ENCODE assay signal across 17 cellular contexts in genomic region chr10:21499580-21499909, GRCh38. TPM values are rescaled to one million over a fixed set of nuclear protein-coding genes. Genes with fewer than 3 reads are reported as not detected.
DNase-seq lines count a peak whose midpoint lies in the region; ATAC-seq and TF ChIP-seq lines count a peak whose summit lies in the region.
"Had no signal": no experiment of that assay in that cellular context is flagged by ENCODE, and none has a peak within 500 bp of the region (broad histone marks: within the 10 kb centered on the region; RNA-seq: fewer than 3 reads in every experiment).

No MANE protein-coding gene starts in this region.

- H3K27me3 ChIP-seq in iPS-20b (ENCODE audit: insufficient read depth, low read length) (peaks cover 51% of the 10 kb centered on the region), trophoblast cell (ENCODE audit: insufficient read depth, low read length) (no peaks in the 10 kb centered on the region)
- H3K27me3 ChIP-seq: vagina had no signal

- no peak overlapping the region for H2AK5ac ChIP-seq in trophoblast cell (ENCODE audit: low read length)

- H4K12ac ChIP-seq in trophoblast cell (ENCODE audit: low read depth, low read length) = peak overlapping the region; percentile 6

- H3K9me3 Mint-ChIP-seq in WTC11 = no peaks in the 10 kb centered on the region
- H3K9me3 Mint-ChIP-seq in activated naive CD8-positive, alpha-beta T cell treated with anti-CD3 and anti-CD28 coated beads for 36 hours = peaks cover 2% of the 10 kb centered on the region
- H3K9me3 Mint-ChIP-seq: natural killer cell had no signal

- peak overlapping the region; percentile 94 for H3K14ac ChIP-seq in trophoblast cell (ENCODE audit: low read length)

- CTCF ChIA-PET in WTC11 (lab: Charles Lee) = interaction anchor here (0.6 to 5.9 kb wide), 3 partner anchors 9 to 232 kb away, joined by 3 to 84 read pairs (median 4); no protein-coding TSS in a partner anchor

- H3K9me3 ChIP-seq in ES-I3 (ENCODE audit: control insufficient read depth, insufficient read depth, low read length) = no peaks in the 10 kb centered on the region
- H3K9me3 ChIP-seq in iPS-20b (ENCODE audit: insufficient read depth, low read depth, low read length) = no peaks in the 10 kb centered on the region
- no peaks in the 10 kb centered on the region for H3K9me3 ChIP-seq in trophoblast cell (ENCODE audit: insufficient read depth, low read depth, low read length)
- H3K9me3 ChIP-seq: vagina had no signal

- no peak for DNase-seq in WTC11 (ENCODE audit: low spot score)
- DNase-seq in trophoblast cell = no peak
- DNase-seq in OCI-M2 (lab: John Stamatoyannopoulos, UW; ENCODE audit: unreplicated experiment) = no peak
- DNase-seq in kidney glomerular epithelial cell (lab: John Stamatoyannopoulos, UW) = no peak
- DNase-seq in activated naive CD8-positive, alpha-beta T cell treated with anti-CD3 and anti-CD28 coated beads for 36 hours = no peak
- DNase-seq: activated CD8-positive, alpha-beta memory T cell treated with anti-CD3 and anti-CD28 coated beads, Interleukin-2, amount 10 ng/mL, durations not matched to agents 7 days and 5 days; activated naive CD4-positive, alpha-beta T cell; effector CD8-positive, alpha-beta T cell; MM.1S; natural killer cell; NCI-H2081; NCI-H526 had no signal

- no peaks in the 10 kb centered on the region for H3K36me3 ChIP-seq in ES-I3 (ENCODE audit: insufficient read depth, low read length)
- H3K36me3 ChIP-seq in iPS-20b (ENCODE audit: insufficient read depth, low read depth, low read length) = no peaks in the 10 kb centered on the region
- no peaks in the 10 kb centered on the region for H3K36me3 ChIP-seq in trophoblast cell (ENCODE audit: control insufficient read depth in 1 of 2, insufficient read depth in 2 of 2, low read length in 2 of 2)
- H3K36me3 ChIP-seq: vagina had no signal

- H3K79me2 ChIP-seq in trophoblast cell (ENCODE audit: control insufficient read depth, insufficient read depth, low read length, poor library complexity) = peaks cover 24% of the 10 kb centered on the region

- H3K4me1 ChIP-seq in ES-I3 (ENCODE audit: insufficient read depth, low read length) (peaks cover 44% of the 10 kb centered on the region), iPS-20b (ENCODE audit: insufficient read depth, low read length) (peaks cover 45% of the 10 kb centered on the region), trophoblast cell (ENCODE audit: control insufficient read depth in 1 of 2, insufficient read depth in 2 of 2, low read length in 2 of 2) (peaks cover 12 to 14% of the 10 kb centered on the region in 2 experiments)

- H3K4me3 ChIP-seq in iPS-20b (ENCODE audit: low read length) (peak overlapping the region; percentile 68), trophoblast cell (ENCODE audit: low read depth, low read length) (peak overlapping the region; percentile 61)

- POLR2A ChIA-PET in WTC11 (lab: Charles Lee) = interaction anchor here (0.7 to 6.1 kb wide), 7 partner anchors 9 to 841 kb away, joined by 3 to 103 read pairs (median 3); partner anchors contain the start of gene SKIDA1

- H3K27ac ChIP-seq in iPS-20b (ENCODE audit: low read length) (no peak overlapping the region), trophoblast cell (ENCODE audit: low read depth, low read length) (no peak overlapping the region)
- H3K27ac ChIP-seq: vagina, VCaP had no signal

- no peaks in the 10 kb centered on the region for H3K36me3 Mint-ChIP-seq in WTC11
- H3K36me3 Mint-ChIP-seq in activated naive CD8-positive, alpha-beta T cell treated with anti-CD3 and anti-CD28 coated beads for 36 hours = no peaks in the 10 kb centered on the region
- H3K36me3 Mint-ChIP-seq: activated CD8-positive, alpha-beta memory T cell treated with anti-CD3 and anti-CD28 coated beads, Interleukin-2, amount 10 ng/mL, durations not matched to agents 7 days and 5 days; natural killer cell had no signal

- peak overlapping the region; percentile 71 for H2BK5ac ChIP-seq in trophoblast cell (ENCODE audit: low read depth, low read length, poor library complexity)

- H3K27ac Mint-ChIP-seq in WTC11 = no peak overlapping the region
- no peak overlapping the region for H3K27ac Mint-ChIP-seq in activated naive CD8-positive, alpha-beta T cell treated with anti-CD3 and anti-CD28 coated beads for 36 hours
- H3K27ac Mint-ChIP-seq: activated CD8-positive, alpha-beta memory T cell treated with anti-CD3 and anti-CD28 coated beads, Interleukin-2, amount 10 ng/mL, durations not matched to agents 7 days and 5 days; natural killer cell had no signal

- ATAC-seq in WTC11 (no peak), HG02678 (IDR thresholded peaks at IDR 0.05; ENCODE audit: unreplicated experiment) (no peak)
- ATAC-seq: activated CD8-positive, alpha-beta memory T cell treated with anti-CD3 and anti-CD28 coated beads, Interleukin-2, amount 10 ng/mL, durations not matched to agents 7 days and 5 days; natural killer cell had no signal

- H3K4me3 Mint-ChIP-seq in WTC11 = peak overlapping the region; percentile 80
- no peak overlapping the region for H3K4me3 Mint-ChIP-seq in activated naive CD8-positive, alpha-beta T cell treated with anti-CD3 and anti-CD28 coated beads for 36 hours
- H3K4me3 Mint-ChIP-seq: activated CD8-positive, alpha-beta memory T cell treated with anti-CD3 and anti-CD28 coated beads, Interleukin-2, amount 10 ng/mL, durations not matched to agents 7 days and 5 days; natural killer cell had no signal

- peak overlapping the region; percentile 88 for H2BK12ac ChIP-seq in trophoblast cell (ENCODE audit: low read length)

- no CpG with 5 or more reads among the region's 15 CpGs for WGBS in trophoblast cell (ENCODE audit: extremely low coverage, insufficient coverage, insufficient read length)

- H4K91ac ChIP-seq in trophoblast cell (ENCODE audit: low read depth, low read length) = peak overlapping the region; percentile 85

- H3K9ac ChIP-seq in ES-I3 (ENCODE audit: low read depth, low read length) (peak overlapping the region; percentile 73), iPS-20b (ENCODE audit: low read depth, low read length) (peak overlapping the region; percentile 64; the same call in 1 of the 2 replicates), trophoblast cell (ENCODE audit: low read length) (no peak overlapping the region)

- H2BK120ac ChIP-seq in trophoblast cell (ENCODE audit: insufficient read depth, low read length, poor library complexity) = peak overlapping the region; percentile 92

- no peak for TF ChIP-seq CTCF in WTC11 (IDR thresholded peaks at IDR 0.05)

- peaks cover 38% of the 10 kb centered on the region for H3K27me3 Mint-ChIP-seq in WTC11 (ENCODE audit: low read depth)
- H3K27me3 Mint-ChIP-seq in activated naive CD8-positive, alpha-beta T cell treated with anti-CD3 and anti-CD28 coated beads for 36 hours = peaks cover 80% of the 10 kb centered on the region

- H3K4me1 Mint-ChIP-seq in WTC11 = peaks cover 67% of the 10 kb centered on the region
- H3K4me1 Mint-ChIP-seq in activated naive CD8-positive, alpha-beta T cell treated with anti-CD3 and anti-CD28 coated beads for 36 hours = peaks cover 11% of the 10 kb centered on the region

- H2AFZ ChIP-seq in trophoblast cell (ENCODE audit: insufficient read depth, low read length, poor library complexity) = peak overlapping the region; percentile 96

- H3K79me1 ChIP-seq in trophoblast cell (ENCODE audit: low read length) = peaks cover 38% of the 10 kb centered on the region

- peak overlapping the region; percentile 96 for H4K8ac ChIP-seq in trophoblast cell (ENCODE audit: low read depth, low read length)

- peak overlapping the region; percentile 98 for H3K18ac ChIP-seq in trophoblast cell (ENCODE audit: low read length)

- peak overlapping the region; percentile 87 for H3K4me2 ChIP-seq in trophoblast cell (ENCODE audit: low read length)

- H3K4ac ChIP-seq in trophoblast cell (ENCODE audit: low read depth, low read length) = no peak overlapping the region

- H3K23ac ChIP-seq in trophoblast cell (ENCODE audit: low read length) = no peak overlapping the region

TF ChIP-seq in WTC11, 78 proteins besides CTCF, POLR2A, EP300 and RAD21:
- 0 out of 2 replicates have a peak, but pooled peaks have one; percentile 4 for TF ChIP-seq FOXK1 (CRISPR knock-in tag; IDR thresholded peaks at IDR 0.05)
- TF ChIP-seq, protein P1, sequence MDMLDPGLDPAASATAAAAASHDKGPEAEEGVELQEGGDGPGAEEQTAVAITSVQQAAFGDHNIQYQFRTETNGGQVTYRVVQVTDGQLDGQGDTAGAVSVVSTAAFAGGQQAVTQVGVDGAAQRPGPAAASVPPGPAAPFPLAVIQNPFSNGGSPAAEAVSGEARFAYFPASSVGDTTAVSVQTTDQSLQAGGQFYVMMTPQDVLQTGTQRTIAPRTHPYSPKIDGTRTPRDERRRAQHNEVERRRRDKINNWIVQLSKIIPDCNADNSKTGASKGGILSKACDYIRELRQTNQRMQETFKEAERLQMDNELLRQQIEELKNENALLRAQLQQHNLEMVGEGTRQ (CRISPR knock-in tag; IDR thresholded peaks at IDR 0.05) = no peak

RNA-seq across cellular contexts. Expression of gene SKIDA1, which starts 25.9 kb away (rescaled TPM):
- 9.4 to 12.9 TPM (median 11.8 TPM) in 3 replicates for total RNA-seq in WTC11 (2021)
- 27.4 and 28.4 TPM in 2 replicates for polyA plus RNA-seq in trophoblast cell (2013)
- under 1 TPM in 1 of 2 experiments, not detected in 1; 0.54 TPM for total RNA-seq in activated naive CD8-positive, alpha-beta T cell treated with anti-CD3 and anti-CD28 coated beads for 36 hours
- total RNA-seq: natural killer cell had no signal

RNA-seq across cellular contexts. Expression of gene MLLT10, which starts 34.5 kb away (rescaled TPM):
- 52.7 to 60.3 TPM (median 60.1 TPM) in 3 replicates for total RNA-seq in WTC11 (2021)
- 53.9 and 56.9 TPM in 2 replicates for polyA plus RNA-seq in trophoblast cell (2013)
- 10 to 100 TPM; 33.9 to 36.2 TPM for total RNA-seq in activated naive CD8-positive, alpha-beta T cell treated with anti-CD3 and anti-CD28 coated beads for 36 hours
